In genomic region chr19:18140473-18140872, GRCh38 we compare ENCODE assay signal across 8 cellular contexts. TPM values are rescaled to one million over a fixed set of nuclear protein-coding genes. Genes with fewer than 3 reads are reported as not detected.
"Had no signal": no experiment of that assay in that cellular context is flagged by ENCODE, and none has a peak within 500 bp of the region (broad histone marks: within the 10 kb centered on the region; RNA-seq: fewer than 3 reads in every experiment).

No MANE protein-coding gene starts in this region.

- H3K4me3 ChIP-seq: GM23248 had no signal

- H3K4me1 Mint-ChIP-seq: H9, IgD-negative memory B cell had no signal

- ATAC-seq: HepG2 had no signal

- H3K4me3 Mint-ChIP-seq: H9, HFFc6, IgD-negative memory B cell had no signal

- H3K27me3 Mint-ChIP-seq: IgD-negative memory B cell had no signal

- H3K9me3 Mint-ChIP-seq: HFFc6, IgD-negative memory B cell had no signal

- H3K27ac ChIP-seq: GM23248, HL-60 had no signal

- DNase-seq: H9, HFFc6, KG1 had no signal

- H3K27ac Mint-ChIP-seq: H9, HFFc6 had no signal

RNA-seq across cellular contexts. Expression of gene IL12RB1, which starts 53.7 kb away (rescaled TPM):
- total RNA-seq: GM23248, H1, H9 had no signal
